3 cellular contexts compared by ENCODE assay signal in the genomic region with DNA sequence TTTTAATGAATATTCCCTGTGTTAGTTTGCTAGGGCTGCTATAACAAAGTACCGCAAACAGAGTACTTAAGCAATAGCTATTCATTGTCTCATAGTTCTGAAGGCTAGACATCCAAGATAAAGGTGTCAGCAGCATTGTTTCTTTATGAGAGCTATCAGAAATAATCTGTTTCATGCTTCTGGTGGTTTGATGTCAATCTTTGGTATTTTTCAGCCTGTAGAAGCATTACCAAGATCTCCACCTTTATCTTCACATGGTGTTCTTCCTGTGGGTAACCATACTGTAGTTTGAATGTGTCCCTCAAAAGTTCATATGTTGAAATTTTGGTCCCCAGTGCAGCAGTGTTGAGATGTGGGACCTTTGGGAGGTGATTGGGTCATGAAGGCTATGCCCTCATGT. TPM values are rescaled to one million over a fixed set of nuclear protein-coding genes. Genes with fewer than 3 reads are reported as not detected.
"Had no signal": no experiment of that assay in that cellular context is flagged by ENCODE, and none has a peak within 500 bp of the region (broad histone marks: within the 10 kb centered on the region; RNA-seq: fewer than 3 reads in every experiment).

No MANE protein-coding gene starts in this region.

- H3K4me3 ChIP-seq: GM12878 had no signal

- DNase-seq: GDM1, GF-D8 had no signal

- ATAC-seq: GM12878 had no signal

RNA-seq across cellular contexts. Expression of a gene that starts 12.6 kb away (rescaled TPM):
- total RNA-seq: GM12878 had no signal
